In genomic region chr4:73258668-73259551, GRCh38 we compare ENCODE assay signal across 1 cellular context.
TF ChIP-seq lines count a peak whose summit lies in the region.

ANKRD17 (minus strand) TSS chr4:73258798; CDS start chr4:73258668, 130 bp downstream.

TF ChIP-seq in HepG2, 621 proteins besides CTCF, POLR2A, EP300 and RAD21 (continued from another document and continues in another):
- TF ChIP-seq ZGPAT (CRISPR knock-in tag; IDR thresholded peaks at IDR 0.05) (peak; percentile 77), MED8 (CRISPR knock-in tag; IDR thresholded peaks at IDR 0.05; ENCODE audit: insufficient replicate concordance) (peak; percentile 74), ZNF619 (CRISPR knock-in tag; IDR thresholded peaks at IDR 0.05) (peak; percentile 34; the same call in 1 of the 2 replicates), HMGA1 (CRISPR knock-in tag; conservative IDR thresholded peaks at IDR 0.05) (no peak), KLF16 (CRISPR knock-in tag; IDR thresholded peaks at IDR 0.05) (peak in 1 of 2 experiments; percentile 93; a peak in 2 of 4 replicates), ZFP36L1 (CRISPR knock-in tag; IDR thresholded peaks at IDR 0.05) (peak; percentile 87), ZHX2 (IDR thresholded peaks at IDR 0.05; ENCODE audit: low read depth) (peak; percentile 89), ZHX2 (CRISPR knock-in tag; IDR thresholded peaks at IDR 0.05; ENCODE audit: borderline replicate concordance) (no peak), ZBTB7A (CRISPR knock-in tag; IDR thresholded peaks at IDR 0.05) (no peak), ZSCAN25 (CRISPR knock-in tag; IDR thresholded peaks at IDR 0.05) (peak; percentile 88), ZNF687 (CRISPR knock-in tag; IDR thresholded peaks at IDR 0.05) (peak; percentile 87), ZNF232 (CRISPR knock-in tag; IDR thresholded peaks at IDR 0.05; ENCODE audit: borderline replicate concordance) (peak; percentile 64; the same call in 1 of the 2 replicates), BHLHE40 (IDR thresholded peaks at IDR 0.05; ENCODE audit: low read length) (no peak), ZNF343 (CRISPR knock-in tag; IDR thresholded peaks at IDR 0.05) (no peak), REST (IDR thresholded peaks at IDR 0.05; ENCODE audit: borderline replicate concordance in 1 of 2, low read depth in 1 of 2, low read length in 2 of 2) (peak in 1 of 2 experiments; percentile 65; a peak in 1 of 4 replicates), ZNF724P (CRISPR knock-in tag; IDR thresholded peaks at IDR 0.05; ENCODE audit: borderline replicate concordance) (no peak; the same call in 1 of the 2 replicates), ZNF772 (CRISPR knock-in tag; IDR thresholded peaks at IDR 0.05) (peak; percentile 81; the same call in 1 of the 2 replicates), ZNF800 (CRISPR knock-in tag; IDR thresholded peaks at IDR 0.05) (peak; percentile 93; the same call in 1 of the 2 replicates), TBX2 (CRISPR knock-in tag; IDR thresholded peaks at IDR 0.05; ENCODE audit: borderline replicate concordance) (peak; percentile 80), THAP11 (CRISPR knock-in tag; IDR thresholded peaks at IDR 0.05) (peak; percentile 93), ATF4 (CRISPR knock-in tag; IDR thresholded peaks at IDR 0.05) (peak in 1 of 2 experiments; percentile 78; a peak in 2 of 4 replicates), ARID5B (CRISPR knock-in tag; IDR thresholded peaks at IDR 0.05) (peak; percentile 73), ZNF224 (CRISPR knock-in tag; IDR thresholded peaks at IDR 0.05) (peak; percentile 87; the same call in 1 of the 2 replicates), ZNF749 (CRISPR knock-in tag; IDR thresholded peaks at IDR 0.05; ENCODE audit: borderline replicate concordance) (peak; percentile 33; the same call in 1 of the 2 replicates), GATA4 (IDR thresholded peaks at IDR 0.05; ENCODE audit: borderline replicate concordance, low read depth) (peak; percentile 57; the same call in 1 of the 2 replicates), TRAFD1 (CRISPR knock-in tag; IDR thresholded peaks at IDR 0.05; ENCODE audit: borderline replicate concordance) (no peak), MAF1 (CRISPR knock-in tag; IDR thresholded peaks at IDR 0.05; ENCODE audit: borderline replicate concordance) (peak; percentile 21; the same call in 1 of the 2 replicates)
